ENCODE assay signal across 33 cellular contexts in genomic region chr9:1102010-1102712, GRCh38. TPM values are rescaled to one million over a fixed set of nuclear protein-coding genes. Genes with fewer than 3 reads are reported as not detected.
"Had no signal": no experiment of that assay in that cellular context is flagged by ENCODE, and none has a peak within 500 bp of the region (broad histone marks: within the 10 kb centered on the region; RNA-seq: fewer than 3 reads in every experiment).

No MANE protein-coding gene starts in this region.

- H2AFZ ChIP-seq: parathyroid adenoma had no signal

- H3K36me3 ChIP-seq: esophagus muscularis mucosa, heart right ventricle, lower lobe of right lung, right atrium auricular region, upper lobe of right lung, WERI-Rb-1 had no signal

- ATAC-seq: activated CD4-positive, CD25-positive, alpha-beta regulatory T cell treated with anti-CD3 and anti-CD28 coated beads, Interleukin-2, amount 50 U/mL, for 24 hours; foreskin keratinocyte; left lobe of liver; lower lobe of right lung; mucosa of descending colon; stimulated activated memory B cell treated with anti-CD40 and anti-IgM and Interleukin-4, amounts not matched to agents 10 μg/mL and 1 μg/mL and 100 μg/mL, for 72 hours; stimulated activated naive CD8-positive, alpha-beta T cell treated with anti-CD3 and anti-CD28 coated beads, Interleukin-15, amount 100 ng/mL, for 72 hours; upper lobe of right lung had no signal

- H3K36me3 Mint-ChIP-seq: activated naive CD8-positive, alpha-beta T cell; stimulated activated memory B cell treated with anti-CD40 and anti-IgM and Interleukin-4, amounts not matched to agents 10 μg/mL and 1 μg/mL and 100 μg/mL, for 72 hours had no signal

- H3K27ac Mint-ChIP-seq: activated naive CD8-positive, alpha-beta T cell; dendritic cell treated with granulocyte-macrophage colony-stimulating factor and Interleukin-4, amounts not matched to agents 40 ng/mL and 50 ng/mL, for 4 days; endodermal cell; stimulated activated memory B cell treated with anti-CD40 and anti-IgM and Interleukin-4, amounts not matched to agents 10 μg/mL and 1 μg/mL and 100 μg/mL, for 72 hours; stimulated activated naive CD8-positive, alpha-beta T cell treated with anti-CD3 and anti-CD28 coated beads, Interleukin-15, amount 100 ng/mL, for 72 hours had no signal

- H3K27me3 ChIP-seq: right atrium auricular region had no signal

- H3K27ac ChIP-seq: esophagus muscularis mucosa, foreskin keratinocyte, heart right ventricle, lower lobe of right lung, parathyroid adenoma, right atrium auricular region, upper lobe of right lung, WERI-Rb-1 had no signal

- H3K9ac ChIP-seq: parathyroid adenoma had no signal

- H3K4me2 ChIP-seq: smooth muscle cell had no signal

- H3K4me1 Mint-ChIP-seq: central memory CD8-positive, alpha-beta T cell; endodermal cell; stimulated activated naive CD8-positive, alpha-beta T cell treated with anti-CD3 and anti-CD28 coated beads, Interleukin-15, amount 100 ng/mL, for 72 hours had no signal

- H3K4me1 ChIP-seq: esophagus muscularis mucosa, foreskin keratinocyte, heart right ventricle, lower lobe of right lung, parathyroid adenoma, right atrium auricular region, upper lobe of right lung had no signal

- H3K79me2 ChIP-seq: parathyroid adenoma had no signal

- H3K4me3 Mint-ChIP-seq: activated naive CD8-positive, alpha-beta T cell; central memory CD8-positive, alpha-beta T cell; dendritic cell treated with granulocyte-macrophage colony-stimulating factor and Interleukin-4, amounts not matched to agents 40 ng/mL and 50 ng/mL, for 4 days; endodermal cell; neural crest cell; stimulated activated memory B cell treated with anti-CD40 and anti-IgM and Interleukin-4, amounts not matched to agents 10 μg/mL and 1 μg/mL and 100 μg/mL, for 72 hours; stimulated activated naive CD8-positive, alpha-beta T cell treated with anti-CD3 and anti-CD28 coated beads, Interleukin-15, amount 100 ng/mL, for 72 hours had no signal

- DNase-seq: activated CD4-positive, alpha-beta T cell treated with anti-CD3 and anti-CD28 coated beads for 48 hours; activated CD4-positive, alpha-beta T cell treated with anti-CD3 and anti-CD28 coated beads, Interleukin-2, amount 50 U/mL, for 48 hours; activated CD8-positive, alpha-beta memory T cell treated with anti-CD3 and anti-CD28 coated beads for 24 hours; activated effector memory CD4-positive, alpha-beta T cell treated with Interleukin-2 at 50 U/mL for 16 hours; activated naive CD4-positive, alpha-beta T cell treated with Interleukin-2 at 50 U/mL for 16 hours; anterior cingulate cortex; endodermal cell; foreskin keratinocyte; heart right ventricle; lower lobe of right lung; mesendoderm; mucosa of descending colon; occipital lobe; stimulated activated CD4-positive, alpha-beta T cell treated with anti-CD3 and anti-CD28 coated beads, Interleukin-1b, Interleukin-23, amount 100 ng/mL, for 48 hours; stimulated activated CD4-positive, alpha-beta T cell treated with anti-CD3 and anti-CD28 coated beads, Interleukin-4, amount 100 ng/mL, for 4 hours; stimulated activated CD8-positive, alpha-beta memory T cell treated with anti-CD3 and anti-CD28 coated beads, Interleukin-4, amount 100 ng/mL, for 48 hours; stimulated activated naive CD8-positive, alpha-beta T cell treated with anti-CD3 and anti-CD28 coated beads, Interleukin-15, amount 100 ng/mL, for 72 hours; substantia nigra; T-helper 9 cell; upper lobe of right lung; WERI-Rb-1 had no signal

- H3K4me3 ChIP-seq: esophagus muscularis mucosa, heart right ventricle, lower lobe of right lung, mucosa of descending colon, right atrium auricular region, smooth muscle cell, upper lobe of right lung had no signal

RNA-seq across cellular contexts. Expression of gene DMRT2, which starts 52.0 kb away (rescaled TPM):
- total RNA-seq: foreskin keratinocyte, left lobe of liver, pulmonary artery endothelial cell, right atrium auricular region, smooth muscle cell had no signal
- polyA plus RNA-seq: foreskin keratinocyte, smooth muscle cell had no signal
